In the genomic region with DNA sequence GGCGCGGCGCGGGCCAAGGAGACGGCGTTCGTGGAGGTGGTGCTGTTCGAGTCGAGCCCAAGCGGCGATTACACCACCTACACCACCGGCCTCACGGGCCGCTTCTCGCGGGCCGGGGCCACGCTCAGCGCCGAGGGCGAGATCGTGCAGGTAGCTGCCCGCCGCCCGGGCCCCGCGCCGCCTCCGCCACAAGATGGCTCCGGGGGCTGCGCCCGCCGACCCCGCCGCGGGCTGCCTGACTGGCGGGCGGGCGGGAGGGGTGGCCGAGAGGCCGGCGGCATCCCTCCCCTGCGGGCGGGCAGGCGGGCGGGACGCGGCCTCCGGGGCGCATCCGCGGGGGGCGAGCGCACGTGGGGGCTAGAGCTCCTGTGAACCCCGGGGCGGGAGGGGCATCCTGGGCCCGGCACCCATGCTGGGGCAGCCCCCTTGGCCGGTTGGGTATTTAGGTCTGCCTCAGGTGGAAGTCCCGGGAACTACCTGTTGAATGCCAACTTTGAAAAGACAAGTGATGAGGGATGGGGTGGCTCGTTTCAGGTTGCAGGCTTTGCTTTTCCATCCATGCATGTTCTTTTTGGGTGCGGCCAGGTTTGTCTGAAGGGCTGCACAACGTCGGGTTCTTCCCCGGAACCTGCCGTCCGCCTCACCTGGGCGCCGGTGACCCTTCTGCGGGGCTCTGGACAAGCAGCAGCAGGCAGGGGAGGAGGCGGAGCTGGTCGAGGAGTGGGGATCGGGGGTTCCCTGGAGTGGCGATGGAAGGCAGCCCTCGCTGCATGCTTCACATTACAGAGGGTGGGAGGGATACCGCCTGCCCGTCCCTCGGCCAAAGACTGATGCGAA, we compare ENCODE assay signal across 8 cellular contexts. TPM values are rescaled to one million over a fixed set of nuclear protein-coding genes. Genes with fewer than 3 reads are reported as not detected.
DNase-seq lines count a peak whose midpoint lies in the region; ATAC-seq and TF ChIP-seq lines count a peak whose summit lies in the region.

No MANE protein-coding gene starts in this region.

- TF ChIP-seq CTCF in SK-N-SH (IDR thresholded peaks at IDR 0.05) (no peak), ascending aorta (IDR thresholded peaks at IDR 0.05) (no peak)

- H4K20me1 ChIP-seq in SK-N-SH (ENCODE audit: insufficient read depth), result peaks cover 40% of the 10 kb centered on the region

- H3K79me2 ChIP-seq in SK-N-SH (ENCODE audit: insufficient read depth), result peaks cover 47% of the 10 kb centered on the region

- ATAC-seq in GM19452 (IDR thresholded peaks at IDR 0.05; ENCODE audit: unreplicated experiment) (no peak), GM18498 (IDR thresholded peaks at IDR 0.05; ENCODE audit: unreplicated experiment) (no peak)

- in situ Hi-C loops in HAP-1 (cut with MboI; ENCODE audit: low sequenced_read_pairs), result no loop called here

- 15% methylated on average over 16 of the region's 79 CpGs for WGBS in SK-N-SH (ENCODE audit: low lambda C conversion rate)

- H2AFZ ChIP-seq in SK-N-SH (ENCODE audit: low read depth), result no peak overlapping the region

- H3K27me3 ChIP-seq in HAP-1 (ENCODE audit: low read depth), result no peaks in the 10 kb centered on the region; the same call in 1 of the 2 replicates
- no peaks in the 10 kb centered on the region for H3K27me3 ChIP-seq in SK-N-SH (ENCODE audit: insufficient read depth)
- no peaks in the 10 kb centered on the region for H3K27me3 ChIP-seq in ascending aorta
- no peaks in the 10 kb centered on the region for H3K27me3 ChIP-seq in iPS-15b (ENCODE audit: control insufficient read depth, insufficient read depth, low read length)

- CTCF ChIA-PET in SK-N-SH (lab: Yijun Ruan, JAX), result interaction anchor here (0.8 to 2.5 kb wide), 7 partner anchors 10 to 164 kb away, joined by 3 to 15 read pairs (median 4); no protein-coding TSS in a partner anchor

- TF ChIP-seq RAD21 in SK-N-SH (IDR thresholded peaks at IDR 0.05; ENCODE audit: low read length), result no peak

- H3K9ac ChIP-seq in SK-N-SH (peak overlapping the region; percentile 52; the same call in 1 of the 2 replicates), iPS-15b (ENCODE audit: low read depth, low read length) (no peak overlapping the region)

- H3K27ac ChIP-seq in SK-N-SH (ENCODE audit: low read depth in 2 of 2, low read length in 1 of 2) (peak overlapping the region in 1 of 2 experiments; percentile 29; a peak in 1 of 4 replicates), ascending aorta (peak overlapping the region in 1 of 2 donors; percentile 83), skin epidermis (peak overlapping the region in 11 of 21 experiments; percentile 12 to 71 (median 46))

- peak overlapping the region; percentile 99 for H3K4me2 ChIP-seq in SK-N-SH

- peaks cover 5% of the 10 kb centered on the region for H3F3A ChIP-seq in SK-N-SH (replicated peaks; ENCODE audit: insufficient read depth)

- H3K9me3 ChIP-seq in HAP-1 (no peaks in the 10 kb centered on the region), SK-N-SH (no peaks in the 10 kb centered on the region), ascending aorta (no peaks in the 10 kb centered on the region), iPS-15b (ENCODE audit: control insufficient read depth, insufficient read depth, low read length) (no peaks in the 10 kb centered on the region)

- POLR2A ChIA-PET in SK-N-SH (lab: Yijun Ruan, JAX), result no interaction called here

- intact Hi-C loops in ascending aorta (cut with DNase I), result loop anchor here (1.0 to 10.0 kb wide), 9 partner anchors 19 to 147 kb away; a partner anchor contains a TSS

- DNase-seq in AG08396 (ENCODE audit: low spot score) (peak; percentile 56), HAP-1 (ENCODE audit: low spot score in 2 of 2) (peak in 1 of 2 experiments; percentile 45), SK-N-SH (peak; percentile 74), ascending aorta (ENCODE audit: low spot score in 2 of 2) (peak in 1 of 2 donors; percentile 75)

- H3K9me2 ChIP-seq in SK-N-SH, result no peaks in the 10 kb centered on the region

- no peak for TF ChIP-seq EP300 in SK-N-SH (IDR thresholded peaks at IDR 0.05; ENCODE audit: borderline replicate concordance in 1 of 2, low read depth in 1 of 2, low read length in 1 of 2)

- H3K36me3 ChIP-seq in HAP-1 (replicated peaks), result no peaks in the 10 kb centered on the region
- H3K36me3 ChIP-seq in SK-N-SH (replicated peaks in 1 of 2; ENCODE audit: control insufficient read depth in 1 of 2, insufficient read depth in 2 of 2, low read length in 1 of 2), result no peaks in the 10 kb centered on the region
- no peaks in the 10 kb centered on the region for H3K36me3 ChIP-seq in ascending aorta
- no peaks in the 10 kb centered on the region for H3K36me3 ChIP-seq in iPS-15b (ENCODE audit: control insufficient read depth, insufficient read depth, low read length)

- H3K4me1 ChIP-seq in HAP-1 (peaks cover 42% of the 10 kb centered on the region), SK-N-SH (ENCODE audit: control insufficient read depth in 1 of 2, insufficient read depth in 2 of 2, low read depth in 1 of 2, low read length in 1 of 2) (peaks cover 14 to 17% of the 10 kb centered on the region in 2 experiments; a peak in 3 of 4 replicates), ascending aorta (peaks cover 0 to 15% of the 10 kb centered on the region in 2 donors), iPS-15b (ENCODE audit: control insufficient read depth, insufficient read depth, low read length) (peaks cover 14% of the 10 kb centered on the region)

- H3K4me3 ChIP-seq in HAP-1 (peak overlapping the region; percentile 54), SK-N-SH (ENCODE audit: low read depth in 2 of 2, low read length in 1 of 2) (peak overlapping the region; percentile 63 to 76), ascending aorta (peak overlapping the region; percentile 61 to 71), iPS-15b (ENCODE audit: low read depth, low read length) (peak overlapping the region; percentile 85), skin epidermis (peak overlapping the region; percentile 18 to 77 (median 53))

TF ChIP-seq in SK-N-SH, 30 proteins besides CTCF, POLR2A, EP300 and RAD21:
- 0 out of 2 replicates have a peak, but pooled peaks have one; percentile 36 for TF ChIP-seq MXI1 (IDR thresholded peaks at IDR 0.05; ENCODE audit: low read depth, low read length)
- TF ChIP-seq, protein P1, sequence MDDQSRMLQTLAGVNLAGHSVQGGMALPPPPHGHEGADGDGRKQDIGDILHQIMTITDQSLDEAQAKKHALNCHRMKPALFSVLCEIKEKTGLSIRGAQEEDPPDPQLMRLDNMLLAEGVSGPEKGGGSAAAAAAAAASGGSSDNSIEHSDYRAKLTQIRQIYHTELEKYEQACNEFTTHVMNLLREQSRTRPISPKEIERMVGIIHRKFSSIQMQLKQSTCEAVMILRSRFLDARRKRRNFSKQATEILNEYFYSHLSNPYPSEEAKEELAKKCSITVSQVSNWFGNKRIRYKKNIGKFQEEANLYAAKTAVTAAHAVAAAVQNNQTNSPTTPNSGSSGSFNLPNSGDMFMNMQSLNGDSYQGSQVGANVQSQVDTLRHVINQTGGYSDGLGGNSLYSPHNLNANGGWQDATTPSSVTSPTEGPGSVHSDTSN (IDR thresholded peaks at IDR 0.05), result no peak
- no peak for TF ChIP-seq NRF1 (IDR thresholded peaks at IDR 0.05; ENCODE audit: low read depth, low read length)
- no peak for TF ChIP-seq RXRA (IDR thresholded peaks at IDR 0.05; ENCODE audit: borderline replicate concordance, low read depth)
- TF ChIP-seq TAF1 (IDR thresholded peaks at IDR 0.05; ENCODE audit: borderline replicate concordance, low read depth, low read length), result no peak
- TF ChIP-seq JUND (IDR thresholded peaks at IDR 0.05), result no peak
- TF ChIP-seq SIN3A (IDR thresholded peaks at IDR 0.05; ENCODE audit: borderline replicate concordance, low read depth, low read length), result no peak
- 0 out of 2 replicates have a peak, but pooled peaks have one; percentile 6 for TF ChIP-seq SMC3 (IDR thresholded peaks at IDR 0.05; ENCODE audit: low read depth, low read length)
- TF ChIP-seq EZH2phosphoT487 (IDR thresholded peaks at IDR 0.05; ENCODE audit: borderline replicate concordance, low read depth), result no peak
- no peak for TF ChIP-seq FOXM1 (IDR thresholded peaks at IDR 0.05; ENCODE audit: low read depth)
- TF ChIP-seq MEF2A (IDR thresholded peaks at IDR 0.05; ENCODE audit: borderline replicate concordance, low read depth), result no peak

RNA-seq across cellular contexts. Expression of a gene that starts 0.8 kb away (rescaled TPM):
- polyA plus RNA-seq in SK-N-SH (2012; rRNA removed), result 2.9 and 4.2 TPM in 2 replicates
- 3.2 and 3.9 TPM in 2 replicates for polyA plus RNA-seq in SK-N-SH (2012; cell fraction: cytosol; rRNA removed)
- polyA plus RNA-seq in SK-N-SH (2012; cell fraction: nucleus; rRNA removed), result 4.7 and 4.8 TPM in 2 replicates
- total RNA-seq in ascending aorta, result 49.1 TPM
